1 cellular context compared by ENCODE assay signal in the genomic region with DNA sequence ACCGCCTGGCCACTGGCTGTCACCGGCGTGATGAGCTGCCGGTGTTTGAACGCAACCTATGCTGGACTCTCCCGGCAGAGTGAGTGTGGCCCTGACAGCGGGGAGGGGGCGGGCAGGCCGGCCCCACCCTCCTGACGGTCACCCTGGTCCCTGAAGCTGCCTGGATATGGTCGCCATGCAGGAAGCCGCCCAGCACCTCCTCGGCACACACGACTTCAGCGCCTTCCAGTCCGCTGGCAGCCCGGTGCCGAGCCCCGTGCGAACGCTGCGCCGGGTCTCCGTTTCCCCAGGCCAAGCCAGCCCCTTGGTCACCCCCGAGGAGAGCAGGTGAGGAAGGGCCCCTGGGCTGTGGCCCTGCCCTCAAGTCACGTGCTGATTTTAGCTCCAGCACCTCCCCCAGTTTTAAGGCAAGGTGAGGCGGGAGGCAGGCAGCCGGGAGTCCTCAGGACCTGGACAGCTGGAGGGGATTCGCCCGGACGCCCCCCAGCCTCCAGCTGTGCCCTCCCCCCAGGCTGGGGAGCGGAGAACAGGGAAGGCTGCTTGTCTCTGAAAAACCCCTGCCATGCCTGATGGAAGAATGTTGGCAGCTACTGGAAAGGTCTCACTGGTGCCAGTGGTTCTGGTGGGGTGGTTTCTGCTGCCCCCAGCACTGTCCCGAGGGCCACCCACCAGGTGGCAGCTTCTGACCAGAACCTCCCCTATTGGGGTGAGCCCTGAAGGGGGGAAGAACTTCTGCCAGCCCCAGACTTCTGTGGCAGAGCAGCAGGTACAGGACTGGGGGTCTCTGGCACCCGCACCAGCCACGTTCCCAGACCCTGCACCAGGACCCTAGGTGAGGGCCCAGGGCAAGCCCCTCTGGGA.
TF ChIP-seq lines count a peak whose summit lies in the region.

No MANE protein-coding gene starts in this region.

TF ChIP-seq in GM12878, 131 proteins besides CTCF, POLR2A, EP300 and RAD21:
- TF ChIP-seq, protein P1, sequence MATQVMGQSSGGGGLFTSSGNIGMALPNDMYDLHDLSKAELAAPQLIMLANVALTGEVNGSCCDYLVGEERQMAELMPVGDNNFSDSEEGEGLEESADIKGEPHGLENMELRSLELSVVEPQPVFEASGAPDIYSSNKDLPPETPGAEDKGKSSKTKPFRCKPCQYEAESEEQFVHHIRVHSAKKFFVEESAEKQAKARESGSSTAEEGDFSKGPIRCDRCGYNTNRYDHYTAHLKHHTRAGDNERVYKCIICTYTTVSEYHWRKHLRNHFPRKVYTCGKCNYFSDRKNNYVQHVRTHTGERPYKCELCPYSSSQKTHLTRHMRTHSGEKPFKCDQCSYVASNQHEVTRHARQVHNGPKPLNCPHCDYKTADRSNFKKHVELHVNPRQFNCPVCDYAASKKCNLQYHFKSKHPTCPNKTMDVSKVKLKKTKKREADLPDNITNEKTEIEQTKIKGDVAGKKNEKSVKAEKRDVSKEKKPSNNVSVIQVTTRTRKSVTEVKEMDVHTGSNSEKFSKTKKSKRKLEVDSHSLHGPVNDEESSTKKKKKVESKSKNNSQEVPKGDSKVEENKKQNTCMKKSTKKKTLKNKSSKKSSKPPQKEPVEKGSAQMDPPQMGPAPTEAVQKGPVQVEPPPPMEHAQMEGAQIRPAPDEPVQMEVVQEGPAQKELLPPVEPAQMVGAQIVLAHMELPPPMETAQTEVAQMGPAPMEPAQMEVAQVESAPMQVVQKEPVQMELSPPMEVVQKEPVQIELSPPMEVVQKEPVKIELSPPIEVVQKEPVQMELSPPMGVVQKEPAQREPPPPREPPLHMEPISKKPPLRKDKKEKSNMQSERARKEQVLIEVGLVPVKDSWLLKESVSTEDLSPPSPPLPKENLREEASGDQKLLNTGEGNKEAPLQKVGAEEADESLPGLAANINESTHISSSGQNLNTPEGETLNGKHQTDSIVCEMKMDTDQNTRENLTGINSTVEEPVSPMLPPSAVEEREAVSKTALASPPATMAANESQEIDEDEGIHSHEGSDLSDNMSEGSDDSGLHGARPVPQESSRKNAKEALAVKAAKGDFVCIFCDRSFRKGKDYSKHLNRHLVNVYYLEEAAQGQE (IDR thresholded peaks at IDR 0.05; ENCODE audit: low read depth, low read length), result no peak
- TF ChIP-seq CHD2 (IDR thresholded peaks at IDR 0.05; ENCODE audit: borderline replicate concordance, low read depth, low read length), result no peak
- no peak for TF ChIP-seq TARDBP (IDR thresholded peaks at IDR 0.05; ENCODE audit: borderline replicate concordance)
- TF ChIP-seq CBX3 (IDR thresholded peaks at IDR 0.05; ENCODE audit: borderline replicate concordance, low read depth), result no peak
- TF ChIP-seq NR2C1 (IDR thresholded peaks at IDR 0.05), result no peak
- TF ChIP-seq RFX5 (IDR thresholded peaks at IDR 0.05; ENCODE audit: low read depth, low read length), result no peak
- TF ChIP-seq, protein P2, sequence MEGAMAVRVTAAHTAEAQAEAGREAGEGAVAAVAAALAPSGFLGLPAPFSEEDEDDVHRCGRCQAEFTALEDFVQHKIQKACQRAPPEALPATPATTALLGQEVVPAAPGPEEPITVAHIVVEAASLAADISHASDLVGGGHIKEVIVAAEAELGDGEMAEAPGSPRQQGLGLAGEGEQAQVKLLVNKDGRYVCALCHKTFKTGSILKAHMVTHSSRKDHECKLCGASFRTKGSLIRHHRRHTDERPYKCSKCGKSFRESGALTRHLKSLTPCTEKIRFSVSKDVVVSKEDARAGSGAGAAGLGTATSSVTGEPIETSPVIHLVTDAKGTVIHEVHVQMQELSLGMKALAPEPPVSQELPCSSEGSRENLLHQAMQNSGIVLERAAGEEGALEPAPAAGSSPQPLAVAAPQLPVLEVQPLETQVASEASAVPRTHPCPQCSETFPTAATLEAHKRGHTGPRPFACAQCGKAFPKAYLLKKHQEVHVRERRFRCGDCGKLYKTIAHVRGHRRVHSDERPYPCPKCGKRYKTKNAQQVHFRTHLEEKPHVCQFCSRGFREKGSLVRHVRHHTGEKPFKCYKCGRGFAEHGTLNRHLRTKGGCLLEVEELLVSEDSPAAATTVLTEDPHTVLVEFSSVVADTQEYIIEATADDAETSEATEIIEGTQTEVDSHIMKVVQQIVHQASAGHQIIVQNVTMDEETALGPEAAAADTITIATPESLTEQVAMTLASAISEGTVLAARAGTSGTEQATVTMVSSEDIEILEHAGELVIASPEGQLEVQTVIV (IDR thresholded peaks at IDR 0.05; ENCODE audit: borderline replicate concordance, partially characterized antibody), result no peak
- no peak for TF ChIP-seq HDAC2 (IDR thresholded peaks at IDR 0.05)
- no peak for TF ChIP-seq RAD51 (IDR thresholded peaks at IDR 0.05)
- TF ChIP-seq, protein P3, sequence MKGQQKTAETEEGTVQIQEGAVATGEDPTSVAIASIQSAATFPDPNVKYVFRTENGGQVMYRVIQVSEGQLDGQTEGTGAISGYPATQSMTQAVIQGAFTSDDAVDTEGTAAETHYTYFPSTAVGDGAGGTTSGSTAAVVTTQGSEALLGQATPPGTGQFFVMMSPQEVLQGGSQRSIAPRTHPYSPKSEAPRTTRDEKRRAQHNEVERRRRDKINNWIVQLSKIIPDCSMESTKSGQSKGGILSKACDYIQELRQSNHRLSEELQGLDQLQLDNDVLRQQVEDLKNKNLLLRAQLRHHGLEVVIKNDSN (IDR thresholded peaks at IDR 0.05; ENCODE audit: borderline replicate concordance, extremely low read length, insufficient read depth, low read depth, low read length), result peak; percentile 59
- TF ChIP-seq SREBF1 (IDR thresholded peaks at IDR 0.05; ENCODE audit: low read length), result no peak
- TF ChIP-seq PAX8 (IDR thresholded peaks at IDR 0.05), result no peak
- TF ChIP-seq, protein P4, sequence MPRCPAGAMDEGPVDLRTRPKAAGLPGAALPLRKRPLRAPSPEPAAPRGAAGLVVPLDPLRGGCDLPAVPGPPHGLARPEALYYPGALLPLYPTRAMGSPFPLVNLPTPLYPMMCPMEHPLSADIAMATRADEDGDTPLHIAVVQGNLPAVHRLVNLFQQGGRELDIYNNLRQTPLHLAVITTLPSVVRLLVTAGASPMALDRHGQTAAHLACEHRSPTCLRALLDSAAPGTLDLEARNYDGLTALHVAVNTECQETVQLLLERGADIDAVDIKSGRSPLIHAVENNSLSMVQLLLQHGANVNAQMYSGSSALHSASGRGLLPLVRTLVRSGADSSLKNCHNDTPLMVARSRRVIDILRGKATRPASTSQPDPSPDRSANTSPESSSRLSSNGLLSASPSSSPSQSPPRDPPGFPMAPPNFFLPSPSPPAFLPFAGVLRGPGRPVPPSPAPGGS (IDR thresholded peaks at IDR 0.05; ENCODE audit: borderline replicate concordance, insufficient read depth, low read depth, low read length, poor library complexity, severe bottlenecking), result peak; percentile 32
- TF ChIP-seq CHD1 (IDR thresholded peaks at IDR 0.05; ENCODE audit: low read depth, low read length), result no peak
- TF ChIP-seq RBBP5 (conservative IDR thresholded peaks at IDR 0.05), result no peak
- TF ChIP-seq POLR2AphosphoS2 (IDR thresholded peaks at IDR 0.05; ENCODE audit: low read depth, low read length), result no peak
- TF ChIP-seq BHLHE40 (IDR thresholded peaks at IDR 0.05; ENCODE audit: borderline replicate concordance in 1 of 2, low read depth in 2 of 2, low read length in 1 of 2), result peak in 1 of 2 experiments; percentile 75; a peak in 2 of 4 replicates
- no peak for TF ChIP-seq CBX5 (IDR thresholded peaks at IDR 0.05; ENCODE audit: low read depth)
- no peak for TF ChIP-seq YBX1 (IDR thresholded peaks at IDR 0.05)
- TF ChIP-seq, protein P5, sequence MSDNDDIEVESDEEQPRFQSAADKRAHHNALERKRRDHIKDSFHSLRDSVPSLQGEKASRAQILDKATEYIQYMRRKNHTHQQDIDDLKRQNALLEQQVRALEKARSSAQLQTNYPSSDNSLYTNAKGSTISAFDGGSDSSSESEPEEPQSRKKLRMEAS (IDR thresholded peaks at IDR 0.05; ENCODE audit: low read depth, low read length), result no peak
- no peak for TF ChIP-seq STAT3 (IDR thresholded peaks at IDR 0.05; ENCODE audit: low read depth, low read length)
- TF ChIP-seq FOS (IDR thresholded peaks at IDR 0.05; ENCODE audit: borderline replicate concordance, extremely low read depth, insufficient read length), result no peak
- TF ChIP-seq IKZF1 (conservative IDR thresholded peaks at IDR 0.05), result no peak
- TF ChIP-seq, protein P6, sequence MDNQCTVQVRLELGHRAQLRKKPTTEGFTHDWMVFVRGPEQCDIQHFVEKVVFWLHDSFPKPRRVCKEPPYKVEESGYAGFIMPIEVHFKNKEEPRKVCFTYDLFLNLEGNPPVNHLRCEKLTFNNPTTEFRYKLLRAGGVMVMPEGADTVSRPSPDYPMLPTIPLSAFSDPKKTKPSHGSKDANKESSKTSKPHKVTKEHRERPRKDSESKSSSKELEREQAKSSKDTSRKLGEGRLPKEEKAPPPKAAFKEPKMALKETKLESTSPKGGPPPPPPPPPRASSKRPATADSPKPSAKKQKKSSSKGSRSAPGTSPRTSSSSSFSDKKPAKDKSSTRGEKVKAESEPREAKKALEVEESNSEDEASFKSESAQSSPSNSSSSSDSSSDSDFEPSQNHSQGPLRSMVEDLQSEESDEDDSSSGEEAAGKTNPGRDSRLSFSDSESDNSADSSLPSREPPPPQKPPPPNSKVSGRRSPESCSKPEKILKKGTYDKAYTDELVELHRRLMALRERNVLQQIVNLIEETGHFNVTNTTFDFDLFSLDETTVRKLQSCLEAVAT (IDR thresholded peaks at IDR 0.05), result 0 out of 2 replicates have a peak, but pooled peaks have one; percentile 27
- no peak for TF ChIP-seq TAF1 (IDR thresholded peaks at IDR 0.05; ENCODE audit: borderline replicate concordance, low read depth, low read length)
- TF ChIP-seq POU2F2 (IDR thresholded peaks at IDR 0.05; ENCODE audit: borderline replicate concordance, low read depth, low read length), result no peak
- TF ChIP-seq WRNIP1 (IDR thresholded peaks at IDR 0.05; ENCODE audit: borderline replicate concordance, low read depth, low read length), result no peak
- no peak for TF ChIP-seq ZBTB40 (IDR thresholded peaks at IDR 0.05; ENCODE audit: borderline replicate concordance)
- no peak for TF ChIP-seq ZNF384 (IDR thresholded peaks at IDR 0.05; ENCODE audit: borderline replicate concordance, low read depth, low read length)
- TF ChIP-seq ELK1 (IDR thresholded peaks at IDR 0.05; ENCODE audit: low read depth, low read length), result no peak
- no peak for TF ChIP-seq HDGF (IDR thresholded peaks at IDR 0.05)
- TF ChIP-seq ZNF217 (IDR thresholded peaks at IDR 0.05), result no peak
- TF ChIP-seq, protein P7, sequence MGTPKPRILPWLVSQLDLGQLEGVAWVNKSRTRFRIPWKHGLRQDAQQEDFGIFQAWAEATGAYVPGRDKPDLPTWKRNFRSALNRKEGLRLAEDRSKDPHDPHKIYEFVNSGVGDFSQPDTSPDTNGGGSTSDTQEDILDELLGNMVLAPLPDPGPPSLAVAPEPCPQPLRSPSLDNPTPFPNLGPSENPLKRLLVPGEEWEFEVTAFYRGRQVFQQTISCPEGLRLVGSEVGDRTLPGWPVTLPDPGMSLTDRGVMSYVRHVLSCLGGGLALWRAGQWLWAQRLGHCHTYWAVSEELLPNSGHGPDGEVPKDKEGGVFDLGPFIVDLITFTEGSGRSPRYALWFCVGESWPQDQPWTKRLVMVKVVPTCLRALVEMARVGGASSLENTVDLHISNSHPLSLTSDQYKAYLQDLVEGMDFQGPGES (IDR thresholded peaks at IDR 0.05), result no peak
